ENCODE assay signal across 8 cellular contexts in genomic region chr2:71452565-71452964, GRCh38. TPM values are rescaled to one million over a fixed set of nuclear protein-coding genes. Genes with fewer than 3 reads are reported as not detected.
A peak's percentile ranks its signal among the peaks of the same experiment; 100 is the strongest.
DNase-seq lines count a peak whose midpoint lies in the region; ATAC-seq, FAIRE-seq and TF ChIP-seq lines count a peak whose summit lies in the region.

No MANE protein-coding gene starts in this region.

- no peak overlapping the region for H3K27ac Mint-ChIP-seq in activated T-helper 17 cell treated with anti-CD3 and anti-CD28 coated beads, Interleukin-2, amount 50 U/mL, for 72 hours

- DNase-seq in NCI-H1694 treated with DMSO at 0.1 percent for 48 hours (lab: John Stamatoyannopoulos, UW): peak; percentile 24
- DNase-seq in NCI-H1694 (lab: John Stamatoyannopoulos, UW): no peak
- DNase-seq in MV-4-11 (lab: John Stamatoyannopoulos, UW): peak; percentile 79
- DNase-seq in keratinocyte (ENCODE audit: low read depth, low spot score): peak; percentile 75
- DNase-seq in NCI-H128 (lab: John Stamatoyannopoulos, UW; ENCODE audit: unreplicated experiment): no peak
- no peak for DNase-seq in HT-29 (ENCODE audit: low spot score)

- TF ChIP-seq CTCF in keratinocyte (optimal IDR thresholded peaks at IDR 0.05 in 1 of 3, IDR thresholded peaks at IDR 0.05 in 1 of 3, conservative IDR thresholded peaks at IDR 0.05 in 1 of 3; ENCODE audit: extremely low read depth in 1 of 3, insufficient read depth in 2 of 3, low read length in 3 of 3): peak; percentile 9 to 40 (median 36)

- no peak overlapping the region for H2AFZ ChIP-seq in keratinocyte (ENCODE audit: control insufficient read depth, low read length)

- H3K36me3 Mint-ChIP-seq in activated T-helper 17 cell treated with anti-CD3 and anti-CD28 coated beads, Interleukin-2, amount 50 U/mL, for 72 hours (ENCODE audit: low read depth): no peaks in the 10 kb centered on the region

- H3K27ac ChIP-seq in keratinocyte (ENCODE audit: control insufficient read depth, insufficient read depth, low read length): no peak overlapping the region

- no peaks in the 10 kb centered on the region for H3K9me1 ChIP-seq in keratinocyte (ENCODE audit: control insufficient read depth, extremely low read depth, insufficient read depth, low read length)

- H3K9me3 Mint-ChIP-seq in activated T-helper 17 cell treated with anti-CD3 and anti-CD28 coated beads, Interleukin-2, amount 50 U/mL, for 72 hours: no peaks in the 10 kb centered on the region

- no peaks in the 10 kb centered on the region for H3K79me2 ChIP-seq in keratinocyte (ENCODE audit: control insufficient read depth, insufficient read depth, low read length)

- H3K4me3 ChIP-seq in keratinocyte (ENCODE audit: control insufficient read depth in 2 of 3, extremely low read depth in 1 of 3, insufficient read depth in 2 of 3, low read depth in 1 of 3, low read length in 3 of 3): peak overlapping the region in 2 of 3 experiments; percentile 48 to 72

- no peaks in the 10 kb centered on the region for H3K9me3 ChIP-seq in keratinocyte (ENCODE audit: control insufficient read depth, low read depth, low read length)

- H3K4me1 Mint-ChIP-seq in activated T-helper 17 cell treated with anti-CD3 and anti-CD28 coated beads, Interleukin-2, amount 50 U/mL, for 72 hours: peaks cover 4% of the 10 kb centered on the region

- H3K9ac ChIP-seq in keratinocyte (ENCODE audit: control insufficient read depth, extremely low read depth, insufficient read depth, low read length): no peak overlapping the region

- H3K4me1 ChIP-seq in keratinocyte (ENCODE audit: control insufficient read depth, extremely low read depth, insufficient read depth, low read length): peaks cover 35% of the 10 kb centered on the region

- H3K4me3 Mint-ChIP-seq in activated T-helper 17 cell treated with anti-CD3 and anti-CD28 coated beads, Interleukin-2, amount 50 U/mL, for 72 hours: peak overlapping the region; percentile 43

- no peaks in the 10 kb centered on the region for H4K20me1 ChIP-seq in keratinocyte (ENCODE audit: control insufficient read depth, extremely low read depth, insufficient read depth, low read length)

- ATAC-seq in activated T-helper 17 cell treated with anti-CD3 and anti-CD28 coated beads, Interleukin-2, amount 50 U/mL, for 72 hours (replicated peaks): peak; percentile 43
- ATAC-seq in HG03175 (IDR thresholded peaks at IDR 0.05; ENCODE audit: unreplicated experiment): no peak

- dilution Hi-C loops in keratinocyte (cut with MboI; ENCODE audit: extremely low pct_ligation_motif_present, low sequenced_read_pairs): no loop called here

- no peaks in the 10 kb centered on the region for H3K36me3 ChIP-seq in keratinocyte (ENCODE audit: control insufficient read depth in 2 of 2, extremely low read depth in 1 of 2, insufficient read depth in 2 of 2, low read length in 2 of 2)

- peak overlapping the region; percentile 88 for H3K4me2 ChIP-seq in keratinocyte (ENCODE audit: control insufficient read depth, extremely low read depth, insufficient read depth, low read depth, low read length)

- no peaks in the 10 kb centered on the region for H3K27me3 ChIP-seq in keratinocyte (ENCODE audit: control insufficient read depth, extremely low read depth, insufficient read depth, low read length)

- FAIRE-seq in keratinocyte (lab: Jason Lieb, UNC): peak; percentile 84

- peaks cover 35% of the 10 kb centered on the region for H3K27me3 Mint-ChIP-seq in activated T-helper 17 cell treated with anti-CD3 and anti-CD28 coated beads, Interleukin-2, amount 50 U/mL, for 72 hours

RNA-seq across cellular contexts. Expression of gene DYSF, which starts 0.8 kb away (rescaled TPM):
- under 1 TPM in 1 of 2 donors, not detected in 1; 0.71 TPM for total RNA-seq in activated T-helper 17 cell treated with anti-CD3 and anti-CD28 coated beads, Interleukin-2, amount 50 U/mL, for 72 hours
- 8.2 to 20.6 TPM (median 12.9 TPM) in 3 replicates for polyA plus RNA-seq in keratinocyte
- 7.0 TPM for polyA plus RNA-seq in keratinocyte (2011; ENCODE audit: low read depth)
- 14.7 and 24.2 TPM in 2 replicates for polyA plus RNA-seq in keratinocyte (2011; cell fraction: cytosol; rRNA removed)
- 48.2 and 63.8 TPM in 2 replicates for polyA plus RNA-seq in keratinocyte (2011; cell fraction: nucleus; rRNA removed)
- 6.8 and 29.5 TPM in 2 replicates for polyA plus RNA-seq in keratinocyte (2012; ENCODE audit: low replicate concordance)
- polyA minus RNA-seq in keratinocyte: 34.1 to 103 TPM (median 39.7 TPM) in 3 replicates
- 49.5 TPM for polyA minus RNA-seq in keratinocyte (2011; cell fraction: cytosol; rRNA and poly(A)+ RNA removed)
- 46.2 and 71.6 TPM in 2 replicates for polyA minus RNA-seq in keratinocyte (2011; cell fraction: nucleus; rRNA and poly(A)+ RNA removed)
- not detected in 2 replicates for total RNA-seq in HT-29 (2014; rRNA removed; shearing (Covaris generic))

Comparison
In these comparisons a context has a peak if more than half of its experiments do, and no peak if none do; other contexts are left out.
1. DNase-seq: peak in NCI-H1694 treated with DMSO at 0.1 percent for 48 hours (single experiment), MV-4-11 (single experiment) and keratinocyte (single experiment); none in NCI-H1694 (single experiment), NCI-H128 (single experiment) and HT-29 (single experiment).